In the genomic region with DNA sequence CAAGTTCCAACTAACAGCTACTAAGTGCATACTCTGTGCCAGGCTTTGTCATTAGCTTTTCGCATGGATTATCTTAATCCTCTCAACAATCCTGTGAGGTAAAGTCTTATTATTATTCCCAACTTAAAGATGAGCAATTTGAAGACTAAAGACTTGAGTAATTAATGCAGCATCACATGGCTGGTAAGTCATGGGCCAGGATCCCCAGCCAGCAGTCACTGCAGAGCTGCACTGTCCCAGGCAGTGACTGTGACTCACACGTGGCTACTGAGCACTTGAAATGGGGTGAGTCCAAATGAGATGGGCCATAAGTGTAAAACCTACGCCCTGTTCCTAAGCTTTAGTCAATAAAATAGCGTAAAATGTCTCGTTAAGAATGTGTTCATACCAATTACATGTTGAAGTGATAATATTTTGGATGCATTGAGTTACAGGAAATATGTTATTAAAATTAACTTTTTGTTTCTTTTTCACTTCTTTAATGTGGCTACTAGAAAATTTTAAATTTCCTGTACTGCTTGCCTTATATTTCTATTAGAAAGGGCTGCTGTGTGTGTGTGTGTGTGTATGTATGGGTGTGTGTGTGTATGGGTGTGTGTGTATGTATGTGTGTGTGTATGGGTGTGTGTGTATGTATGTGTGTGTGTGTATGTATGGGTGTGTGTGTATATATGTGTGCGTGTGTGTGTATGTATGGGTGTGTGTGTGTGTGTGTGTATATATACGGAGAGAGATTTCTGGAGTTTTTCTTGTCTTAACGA, we compare ENCODE assay signal across 16 cellular contexts.
DNase-seq lines count a peak whose midpoint lies in the region; ATAC-seq and TF ChIP-seq lines count a peak whose summit lies in the region.
"Had no signal": no experiment of that assay in that cellular context is flagged by ENCODE, and none has a peak within 500 bp of the region (broad histone marks: within the 10 kb centered on the region; RNA-seq: fewer than 3 reads in every experiment).

No MANE protein-coding gene starts in this region.

- CTCF ChIA-PET in activated B cell treated with CpG ODN at 0.5 μM for 24 hours (lab: Charles Lee), result no interaction called here

- no peaks in the 10 kb centered on the region for H3K36me3 ChIP-seq in left lung
- H3K36me3 ChIP-seq in effector memory CD4-positive, alpha-beta T cell (ENCODE audit: control insufficient read depth, insufficient read depth, low read length), result no peaks in the 10 kb centered on the region
- no peaks in the 10 kb centered on the region for H3K36me3 ChIP-seq in body of pancreas (replicated peaks in 1 of 2; ENCODE audit: insufficient read depth in 1 of 2, low read depth in 2 of 2)

- POLR2A ChIA-PET in activated B cell treated with CpG ODN at 0.5 μM for 24 hours (lab: Charles Lee), result no interaction called here

- peaks cover 4% of the 10 kb centered on the region for H3K9me3 Mint-ChIP-seq in activated B cell treated with CpG ODN at 0.5 μM for 24 hours
- H3K9me3 Mint-ChIP-seq: GM23338 had no signal

- 83 to 87% methylated on average over 8 of the region's 8 CpGs for WGBS in body of pancreas, 2 donors

- H3K4me1 Mint-ChIP-seq in activated B cell treated with CpG ODN at 0.5 μM for 24 hours, result peaks cover 26% of the 10 kb centered on the region

- no peak overlapping the region for H3K4me3 ChIP-seq in AG10803 (ENCODE audit: low read length)
- H3K4me3 ChIP-seq in left lung, result no peak overlapping the region
- no peak overlapping the region for H3K4me3 ChIP-seq in effector memory CD4-positive, alpha-beta T cell (ENCODE audit: insufficient read depth, low read depth, low read length, poor library complexity, severe bottlenecking)
- H3K4me3 ChIP-seq in body of pancreas, result no peak overlapping the region
- H3K4me3 ChIP-seq: dorsolateral prefrontal cortex, GM23338 had no signal

- H3K27me3 Mint-ChIP-seq in activated B cell treated with CpG ODN at 0.5 μM for 24 hours, result no peaks in the 10 kb centered on the region
- H3K27me3 Mint-ChIP-seq: progenitor cell of endocrine pancreas, T-cell had no signal

- no peak overlapping the region for H3K27ac ChIP-seq in left lung
- H3K27ac ChIP-seq in effector memory CD4-positive, alpha-beta T cell (ENCODE audit: insufficient read depth, low read length, poor library complexity, severe bottlenecking), result no peak overlapping the region
- H3K27ac ChIP-seq in body of pancreas, result no peak overlapping the region
- H3K27ac ChIP-seq: dorsolateral prefrontal cortex had no signal

- H3K36me3 Mint-ChIP-seq in activated B cell treated with CpG ODN at 0.5 μM for 24 hours (ENCODE audit: low read depth), result peaks cover 4% of the 10 kb centered on the region
- H3K36me3 Mint-ChIP-seq: CD14-positive monocyte, T-cell had no signal

- H3K9me3 ChIP-seq in left lung (no peaks in the 10 kb centered on the region), body of pancreas (no peaks in the 10 kb centered on the region)
- H3K9me3 ChIP-seq in effector memory CD4-positive, alpha-beta T cell (ENCODE audit: control insufficient read depth, low read length), result no peaks in the 10 kb centered on the region

- ATAC-seq in activated B cell treated with CpG ODN at 0.5 μM for 24 hours (ENCODE audit: low read depth) (peak; percentile 45), left lung (peak; percentile 65), body of pancreas (no peak), GM18870 (IDR thresholded peaks at IDR 0.05; ENCODE audit: unreplicated experiment) (no peak)

- TF ChIP-seq CTCF in AG10803 (conservative IDR thresholded peaks at IDR 0.05; ENCODE audit: low read length), result no peak
- TF ChIP-seq CTCF in activated B cell treated with CpG ODN at 0.5 μM for 24 hours (IDR thresholded peaks at IDR 0.05), result no peak
- no peak for TF ChIP-seq CTCF in left lung (IDR thresholded peaks at IDR 0.05)
- no peak for TF ChIP-seq CTCF in body of pancreas (IDR thresholded peaks at IDR 0.05)

- DNase-seq in AG10803 (ENCODE audit: low read depth) (peak; percentile 11), Daoy (ENCODE audit: low read depth) (peak; percentile 30), activated B cell treated with CpG ODN at 0.5 μM for 24 hours (no peak), left lung (no peak), body of pancreas (no peak)
- no peak for DNase-seq in effector memory CD4-positive, alpha-beta T cell
- no peak for DNase-seq in effector CD4-positive, alpha-beta T cell
- DNase-seq: activated T-cell treated with anti-CD3 and anti-CD28 coated beads, Interleukin-2, amount 50 U/mL, for 48 hours; dorsolateral prefrontal cortex; GF-D8; T-cell had no signal

- H3K27me3 ChIP-seq in left lung (no peaks in the 10 kb centered on the region), body of pancreas (no peaks in the 10 kb centered on the region)
- H3K27me3 ChIP-seq in effector memory CD4-positive, alpha-beta T cell (replicated peaks; ENCODE audit: control insufficient read depth, insufficient read depth, low read length, poor library complexity, severe bottlenecking), result no peaks in the 10 kb centered on the region
- H3K27me3 ChIP-seq: dorsolateral prefrontal cortex had no signal

- peak overlapping the region; percentile 12 for H3K4me3 Mint-ChIP-seq in activated B cell treated with CpG ODN at 0.5 μM for 24 hours
- H3K4me3 Mint-ChIP-seq: CD14-positive monocyte, GM23338, mesothelial cell of epicardium, T-cell had no signal

- peak overlapping the region; percentile 51 for H3K27ac Mint-ChIP-seq in activated B cell treated with CpG ODN at 0.5 μM for 24 hours
- H3K27ac Mint-ChIP-seq: GM23338, mesothelial cell of epicardium, T-cell had no signal

- intact Hi-C loops in activated B cell treated with CpG ODN at 0.5 μM for 24 hours (cut with micrococcal nuclease) (no loop called here), left lung (cut with DNase I) (no loop called here), body of pancreas (cut with DNase I) (no loop called here)

- H3K4me1 ChIP-seq in left lung (no peaks in the 10 kb centered on the region), body of pancreas (peaks cover 6% of the 10 kb centered on the region)
- H3K4me1 ChIP-seq in effector memory CD4-positive, alpha-beta T cell (ENCODE audit: control insufficient read depth, insufficient read depth, low read length, poor library complexity, severe bottlenecking), result peaks cover 7% of the 10 kb centered on the region

- no peak for TF ChIP-seq POLR2A in body of pancreas (IDR thresholded peaks at IDR 0.05)

Comparison
In these comparisons a context has a peak if more than half of its experiments do, and no peak if none do; other contexts are left out.
1. DNase-seq: peak in AG10803 (single experiment) and Daoy (single experiment); none in activated B cell treated with CpG ODN at 0.5 μM for 24 hours (single experiment), left lung (0 of 2), effector memory CD4-positive, alpha-beta T cell (0 of 3), body of pancreas (0 of 4) and effector CD4-positive, alpha-beta T cell (single experiment).
2. ATAC-seq: peak in activated B cell treated with CpG ODN at 0.5 μM for 24 hours (single experiment) and left lung (single experiment); none in body of pancreas (single experiment) and GM18870 (single experiment).